8 cellular contexts compared by ENCODE assay signal in genomic region chr7:142711722-142712616, GRCh38. TPM values are rescaled to one million over a fixed set of nuclear protein-coding genes. Genes with fewer than 3 reads are reported as not detected.
DNase-seq lines count a peak whose midpoint lies in the region; ATAC-seq and TF ChIP-seq lines count a peak whose summit lies in the region.

No MANE protein-coding gene starts in this region.

- ATAC-seq in SK-N-SH treated with all-trans-retinoic acid at 6 μM for 48 hours (peak; percentile 82), psoas muscle (peak in 1 of 4 donors; percentile 74), HG03045 (IDR thresholded peaks at IDR 0.05; ENCODE audit: unreplicated experiment) (no peak), HG03139 (IDR thresholded peaks at IDR 0.05; ENCODE audit: unreplicated experiment) (no peak)
- ATAC-seq in effector memory CD8-positive, alpha-beta T cell (replicated peaks), result peak; percentile 84

- peak; percentile 43 for TF ChIP-seq CTCF in psoas muscle (IDR thresholded peaks at IDR 0.05)

- peak overlapping the region; percentile 82 to 85 for H3K4me3 Mint-ChIP-seq in effector memory CD8-positive, alpha-beta T cell

- H3K4me1 Mint-ChIP-seq in effector memory CD8-positive, alpha-beta T cell (ENCODE audit: low read depth in 2 of 2), result peaks cover 26 to 44% of the 10 kb centered on the region in 2 donors

- H3K27me3 ChIP-seq in H7 (ENCODE audit: control insufficient read depth, insufficient read depth, low read length) (no peaks in the 10 kb centered on the region), psoas muscle (ENCODE audit: insufficient read depth in 3 of 3, low read length in 2 of 3) (no peaks in the 10 kb centered on the region)

- H3K27ac Mint-ChIP-seq in effector memory CD8-positive, alpha-beta T cell, result peak overlapping the region; percentile 83 to 93

- intact Hi-C loops in psoas muscle (cut with DNase I), result loop anchor here (2.0 to 10.0 kb wide), 4 partner anchors 69 to 80 kb away; no protein-coding TSS in a partner anchor

- no peaks in the 10 kb centered on the region for H3K9me3 ChIP-seq in psoas muscle

- no peak overlapping the region for H3K27ac ChIP-seq in psoas muscle

- no peak overlapping the region for H3K4me3 ChIP-seq in H7 (ENCODE audit: insufficient read depth, low read depth, low read length)
- no peak overlapping the region for H3K4me3 ChIP-seq in psoas muscle

- H3K36me3 ChIP-seq in H7 (replicated peaks; ENCODE audit: control insufficient read depth, insufficient read depth, low read length), result no peaks in the 10 kb centered on the region
- no peaks in the 10 kb centered on the region for H3K36me3 ChIP-seq in psoas muscle (ENCODE audit: insufficient read depth in 1 of 2, low read depth in 1 of 2)

- H3K36me3 Mint-ChIP-seq in effector memory CD8-positive, alpha-beta T cell (ENCODE audit: insufficient read depth), result no peaks in the 10 kb centered on the region

- DNase-seq in COR-L47 (lab: John Stamatoyannopoulos, UW) (peak; percentile 58), H7 (peak; percentile 4), psoas muscle (no peak), dedifferentiated amniotic fluid mesenchymal stem cell (ENCODE audit: extremely low spot score) (no peak)
- DNase-seq in effector memory CD8-positive, alpha-beta T cell, result peak in 1 of 3 experiments; percentile 27

- H3K4me1 ChIP-seq in psoas muscle, result no peaks in the 10 kb centered on the region

- no peaks in the 10 kb centered on the region for H3K27me3 Mint-ChIP-seq in effector memory CD8-positive, alpha-beta T cell

- no peaks in the 10 kb centered on the region for H3K9me3 Mint-ChIP-seq in effector memory CD8-positive, alpha-beta T cell

- WGBS in psoas muscle, 3 donors, result 63 to 67% (median 66%) methylated on average over 18 of the region's 18 CpGs

TF ChIP-seq in SK-N-SH treated with all-trans-retinoic acid at 6 μM for 48 hours, 23 proteins besides CTCF, POLR2A, EP300 and RAD21:
- TF ChIP-seq SNAI2 (CRISPR knock-in tag; IDR thresholded peaks at IDR 0.05) (no peak), CREB5 (CRISPR knock-in tag; IDR thresholded peaks at IDR 0.05; ENCODE audit: low read depth) (no peak), POU6F1 (CRISPR knock-in tag; IDR thresholded peaks at IDR 0.05; ENCODE audit: borderline replicate concordance, low read depth) (no peak), BACH2 (CRISPR knock-in tag; IDR thresholded peaks at IDR 0.05; ENCODE audit: borderline replicate concordance) (no peak), ZC3H10 (CRISPR knock-in tag; IDR thresholded peaks at IDR 0.05) (no peak), PPARA (CRISPR knock-in tag; IDR thresholded peaks at IDR 0.05; ENCODE audit: borderline replicate concordance) (no peak), ISL1 (CRISPR knock-in tag; IDR thresholded peaks at IDR 0.05) (no peak), TOX (CRISPR knock-in tag; IDR thresholded peaks at IDR 0.05; ENCODE audit: borderline replicate concordance) (no peak), RARB (CRISPR knock-in tag; IDR thresholded peaks at IDR 0.05) (no peak), CSDC2 (CRISPR knock-in tag; IDR thresholded peaks at IDR 0.05) (no peak), ZNF8 (CRISPR knock-in tag; IDR thresholded peaks at IDR 0.05) (no peak), ZNF70 (CRISPR knock-in tag; IDR thresholded peaks at IDR 0.05) (no peak)

RNA-seq across cellular contexts. Expression of gene PRSS1, which starts 37.3 kb away (rescaled TPM):
- total RNA-seq in H7 (2014; rRNA removed; shearing (Covaris generic)), result 0.62 and 0.96 TPM in 2 replicates
- 1 to 10 TPM in 2 of 4 donors, not detected in 2; 1.3 to 8.7 TPM for total RNA-seq in psoas muscle
- polyA plus RNA-seq in psoas muscle, result 1 to 10 TPM in 2 of 3 donors, not detected in 1; 1.4 to 2.2 TPM

RNA-seq across cellular contexts. Expression of gene PRSS2, which starts 58.8 kb away (rescaled TPM):
- 0.97 TPM in 1 of 2 replicates, not detected in the other for total RNA-seq in H7 (2014; rRNA removed; shearing (Covaris generic))
- 1 to 10 TPM in 2 of 4 donors, not detected in 2; 1.7 to 6.2 TPM for total RNA-seq in psoas muscle
- 1 to 10 TPM in 1 of 3 donors, under 1 TPM in 2; 0.04 to 2.8 (median 0.66) TPM for polyA plus RNA-seq in psoas muscle

Comparison
In these comparisons a context has a peak if more than half of its experiments do, and no peak if none do; other contexts are left out.
1. DNase-seq: peak in COR-L47 (single experiment) and H7 (single experiment); none in psoas muscle (0 of 2) and dedifferentiated amniotic fluid mesenchymal stem cell (single experiment).
2. ATAC-seq: peak in SK-N-SH treated with all-trans-retinoic acid at 6 μM for 48 hours (single experiment) and effector memory CD8-positive, alpha-beta T cell (single experiment); none in HG03045 (single experiment) and HG03139 (single experiment).